In the genomic region with DNA sequence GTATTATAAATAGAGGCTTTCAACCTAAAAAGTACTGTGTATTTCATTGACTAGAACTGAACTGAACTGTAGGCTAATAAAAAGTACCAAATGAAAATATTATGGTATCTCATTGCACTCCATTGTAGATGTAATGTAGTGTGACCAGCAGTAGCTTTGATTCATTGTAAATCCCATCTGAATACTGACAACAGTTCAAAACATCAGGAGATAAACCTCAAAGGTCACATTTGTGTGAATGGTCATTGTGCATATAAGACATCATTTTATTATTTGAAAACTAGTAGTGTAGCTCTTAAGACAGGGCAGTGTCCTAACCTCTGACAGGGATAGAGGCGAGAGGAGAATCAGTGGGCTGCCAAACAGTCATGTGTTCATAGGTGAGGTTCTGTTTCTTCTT, we compare ENCODE assay signal across 6 cellular contexts.
"Had no signal": no experiment of that assay in that cellular context is flagged by ENCODE, and none has a peak within 500 bp of the region (broad histone marks: within the 10 kb centered on the region; RNA-seq: fewer than 3 reads in every experiment).

No MANE protein-coding gene starts in this region.

- DNase-seq: H9, HCEC 1CT, IMR-90, KG1 had no signal

- H2AFZ ChIP-seq: GM23338 had no signal

- H3K4me3 ChIP-seq: GM23338, K562 had no signal

- H3K4me2 ChIP-seq: GM23338 had no signal
